11 cellular contexts compared by ENCODE assay signal in the genomic region with DNA sequence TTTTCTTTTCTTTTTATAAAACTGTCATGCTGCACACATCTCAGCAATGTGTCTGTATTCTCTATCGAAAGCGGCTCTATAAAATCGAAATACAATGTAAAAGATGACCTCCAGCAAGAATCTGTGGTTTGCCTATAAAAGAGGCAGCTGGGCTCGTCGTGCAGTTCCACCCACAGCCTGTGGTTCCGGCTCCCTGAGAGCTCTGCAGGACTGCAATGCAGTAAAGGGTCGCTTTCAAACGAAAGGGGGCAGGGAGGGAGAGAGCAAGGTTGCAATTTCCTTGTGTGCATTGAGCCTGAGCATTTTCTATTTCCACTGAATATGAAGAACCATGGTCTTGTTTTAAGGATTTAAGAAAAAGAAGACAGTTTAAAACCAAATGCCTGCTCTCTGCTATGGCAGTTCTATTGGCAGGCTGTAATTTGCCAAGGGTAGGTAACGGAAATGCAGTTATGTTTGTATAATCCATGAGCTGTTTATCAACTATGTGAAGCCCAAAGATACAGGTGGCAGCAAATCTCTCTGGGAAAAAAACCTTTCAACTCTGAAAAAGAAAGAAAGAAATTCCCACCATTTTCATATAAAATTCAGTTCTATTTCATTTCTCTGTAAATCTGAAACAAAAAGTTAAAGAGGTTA.
DNase-seq lines count a peak whose midpoint lies in the region; ATAC-seq and TF ChIP-seq lines count a peak whose summit lies in the region.
"Had no signal": no experiment of that assay in that cellular context is flagged by ENCODE, and none has a peak within 500 bp of the region (broad histone marks: within the 10 kb centered on the region; RNA-seq: fewer than 3 reads in every experiment).

No MANE protein-coding gene starts in this region.

- H3K4me3 ChIP-seq in NB4 (ENCODE audit: low read depth, low read length) = peak overlapping the region; percentile 14
- H3K4me3 ChIP-seq in colonic mucosa = no peak overlapping the region
- H3K4me3 ChIP-seq: BLaER1 treated with 17β-estradiol and CSF1 and Interleukin-3, amounts not matched to agents 10 nM and 100 nM; esophagus squamous epithelium had no signal

- TF ChIP-seq CTCF in NB4 (IDR thresholded peaks at IDR 0.05; ENCODE audit: low read depth, low read length) (peak; percentile 21), colonic mucosa (IDR thresholded peaks at IDR 0.05) (peak; percentile 11)

- no peaks in the 10 kb centered on the region for H3K4me1 ChIP-seq in colonic mucosa

- peaks cover 12% of the 10 kb centered on the region for H3K27me3 Mint-ChIP-seq in activated T-cell treated with anti-CD3 and anti-CD28 coated beads, Interleukin-2, amount 50 U/mL, for 72 hours (ENCODE audit: low read depth)
- H3K27me3 Mint-ChIP-seq in immature natural killer cell (ENCODE audit: low read depth in 3 of 3) = peaks cover 0 to 2% (median 0%) of the 10 kb centered on the region in 3 donors

- no peak overlapping the region for H3K9ac ChIP-seq in colonic mucosa (ENCODE audit: low read depth in 2 of 2, low read length in 2 of 2)
- H3K9ac ChIP-seq: BLaER1 treated with 17β-estradiol and CSF1 and Interleukin-3, amounts not matched to agents 10 nM and 100 nM had no signal

- TF ChIP-seq POLR2A in NB4 (IDR thresholded peaks at IDR 0.05; ENCODE audit: extremely low read depth, insufficient read length) = no peak

- H3K9me3 ChIP-seq in colonic mucosa = no peaks in the 10 kb centered on the region
- H3K9me3 ChIP-seq: BLaER1 treated with 17β-estradiol and CSF1 and Interleukin-3, amounts not matched to agents 10 nM and 100 nM; esophagus squamous epithelium had no signal

- H3K27me3 ChIP-seq in colonic mucosa = no peaks in the 10 kb centered on the region
- H3K27me3 ChIP-seq: BLaER1 treated with 17β-estradiol and CSF1 and Interleukin-3, amounts not matched to agents 10 nM and 100 nM; esophagus squamous epithelium had no signal

- H3K9me3 Mint-ChIP-seq in activated T-cell treated with anti-CD3 and anti-CD28 coated beads, Interleukin-2, amount 50 U/mL, for 72 hours = no peaks in the 10 kb centered on the region
- H3K9me3 Mint-ChIP-seq in stimulated activated effector memory CD8-positive, alpha-beta T cell treated with anti-CD3 and anti-CD28 coated beads, Interleukin-12 subunit alpha, Interleukin-12 subunit beta, amount 100 ng/mL, for 72 hours = no peaks in the 10 kb centered on the region
- peaks cover 0 to 3% (median 0%) of the 10 kb centered on the region in 6 donors for H3K9me3 Mint-ChIP-seq in immature natural killer cell

- H3K27ac ChIP-seq in colonic mucosa = no peak overlapping the region
- H3K27ac ChIP-seq: BLaER1 treated with 17β-estradiol and CSF1 and Interleukin-3, amounts not matched to agents 10 nM and 100 nM; esophagus squamous epithelium had no signal

- H3K4me1 Mint-ChIP-seq in activated T-cell treated with anti-CD3 and anti-CD28 coated beads, Interleukin-2, amount 50 U/mL, for 72 hours (ENCODE audit: low read depth) = peaks cover 10% of the 10 kb centered on the region
- H3K4me1 Mint-ChIP-seq in stimulated activated effector memory CD8-positive, alpha-beta T cell treated with anti-CD3 and anti-CD28 coated beads, Interleukin-12 subunit alpha, Interleukin-12 subunit beta, amount 100 ng/mL, for 72 hours = peaks cover 5% of the 10 kb centered on the region
- no peaks in the 10 kb centered on the region for H3K4me1 Mint-ChIP-seq in immature natural killer cell

- no peaks in the 10 kb centered on the region for H3K36me3 Mint-ChIP-seq in activated T-cell treated with anti-CD3 and anti-CD28 coated beads, Interleukin-2, amount 50 U/mL, for 72 hours (ENCODE audit: insufficient read depth in 2 of 2)
- no peaks in the 10 kb centered on the region for H3K36me3 Mint-ChIP-seq in stimulated activated effector memory CD8-positive, alpha-beta T cell treated with anti-CD3 and anti-CD28 coated beads, Interleukin-12 subunit alpha, Interleukin-12 subunit beta, amount 100 ng/mL, for 72 hours
- H3K36me3 Mint-ChIP-seq in immature natural killer cell = no peaks in the 10 kb centered on the region

- H3K36me3 ChIP-seq in colonic mucosa = no peaks in the 10 kb centered on the region
- H3K36me3 ChIP-seq: BLaER1 treated with 17β-estradiol and CSF1 and Interleukin-3, amounts not matched to agents 10 nM and 100 nM; esophagus squamous epithelium had no signal

- no peak for ATAC-seq in activated T-cell treated with anti-CD3 and anti-CD28 coated beads, Interleukin-2, amount 50 U/mL, for 72 hours (replicated peaks in 1 of 2)
- ATAC-seq in stimulated activated effector memory CD8-positive, alpha-beta T cell treated with anti-CD3 and anti-CD28 coated beads, Interleukin-12 subunit alpha, Interleukin-12 subunit beta, amount 100 ng/mL, for 72 hours = peak; percentile 56

- H3K27ac Mint-ChIP-seq in activated T-cell treated with anti-CD3 and anti-CD28 coated beads, Interleukin-2, amount 50 U/mL, for 72 hours = no peak overlapping the region
- H3K27ac Mint-ChIP-seq in stimulated activated effector memory CD8-positive, alpha-beta T cell treated with anti-CD3 and anti-CD28 coated beads, Interleukin-12 subunit alpha, Interleukin-12 subunit beta, amount 100 ng/mL, for 72 hours = no peak overlapping the region
- H3K27ac Mint-ChIP-seq in immature natural killer cell = no peak overlapping the region

- no peak for DNase-seq in activated T-cell treated with anti-CD3 and anti-CD28 coated beads, Interleukin-2, amount 50 U/mL, for 72 hours
- DNase-seq in activated T-cell treated with anti-CD3 and anti-CD28 coated beads, Interleukin-2, amount 50 U/mL, for 48 hours = no peak
- DNase-seq in NB4 (ENCODE audit: low read depth) (peak; percentile 89), colonic mucosa (peak; percentile 50), NCI-H1092 treated with DMSO at 0.1 percent for 48 hours (lab: John Stamatoyannopoulos, UW) (no peak), AG08395 (ENCODE audit: low spot score) (no peak), immature natural killer cell (no peak)
- DNase-seq in stimulated activated effector memory CD8-positive, alpha-beta T cell treated with anti-CD3 and anti-CD28 coated beads, Interleukin-12 subunit alpha, Interleukin-12 subunit beta, amount 100 ng/mL, for 72 hours (ENCODE audit: low spot score in 2 of 2) = no peak
- DNase-seq: esophagus squamous epithelium, NCI-H446 treated with DMSO at 0.1 percent for 48 hours had no signal

- H3K4me3 Mint-ChIP-seq in activated T-cell treated with anti-CD3 and anti-CD28 coated beads, Interleukin-2, amount 50 U/mL, for 72 hours = peak overlapping the region; percentile 45 to 53
- peak overlapping the region; percentile 15 for H3K4me3 Mint-ChIP-seq in stimulated activated effector memory CD8-positive, alpha-beta T cell treated with anti-CD3 and anti-CD28 coated beads, Interleukin-12 subunit alpha, Interleukin-12 subunit beta, amount 100 ng/mL, for 72 hours
- peak overlapping the region in 1 of 5 donors; percentile 19 for H3K4me3 Mint-ChIP-seq in immature natural killer cell

- intact Hi-C loops in colonic mucosa (cut with DNase I) = no loop called here

Comparison
In these comparisons a context has a peak if more than half of its experiments do, and no peak if none do; other contexts are left out.
1. DNase-seq: peak in NB4 (single experiment) and colonic mucosa (single experiment); none in activated T-cell treated with anti-CD3 and anti-CD28 coated beads, Interleukin-2, amount 50 U/mL, for 72 hours (0 of 2), activated T-cell treated with anti-CD3 and anti-CD28 coated beads, Interleukin-2, amount 50 U/mL, for 48 hours (0 of 2), stimulated activated effector memory CD8-positive, alpha-beta T cell treated with anti-CD3 and anti-CD28 coated beads, Interleukin-12 subunit alpha, Interleukin-12 subunit beta, amount 100 ng/mL, for 72 hours (0 of 2), NCI-H1092 treated with DMSO at 0.1 percent for 48 hours (single experiment), AG08395 (single experiment) and immature natural killer cell (0 of 3).